In the genomic region with DNA sequence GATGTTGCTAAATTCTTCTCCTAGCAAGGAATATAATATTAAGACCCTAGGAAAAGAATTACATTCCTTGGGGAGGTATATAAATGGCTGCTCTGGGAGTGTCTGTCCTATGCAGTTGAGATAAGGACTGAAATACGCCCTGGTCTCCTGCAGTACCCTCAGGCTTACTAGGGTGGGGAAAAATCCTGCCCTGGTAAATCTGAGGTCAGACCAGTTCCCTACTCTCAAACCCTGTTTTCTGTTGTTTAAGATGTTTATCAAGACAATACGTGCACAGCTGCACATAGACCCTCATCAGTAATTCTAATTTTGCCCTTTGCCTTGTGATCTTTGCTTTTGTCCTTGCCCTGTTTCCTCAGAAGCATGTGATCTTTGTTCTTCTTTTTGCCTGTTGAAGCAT, we compare ENCODE assay signal across 2 cellular contexts. TPM values are rescaled to one million over a fixed set of nuclear protein-coding genes. Genes with fewer than 3 reads are reported as not detected.
"Had no signal": no experiment of that assay in that cellular context is flagged by ENCODE, and none has a peak within 500 bp of the region (broad histone marks: within the 10 kb centered on the region; RNA-seq: fewer than 3 reads in every experiment).

No MANE protein-coding gene starts in this region.

RNA-seq across cellular contexts. Expression of a gene that starts 11.2 kb away (rescaled TPM):
- polyA plus RNA-seq: naive thymus-derived CD4-positive, alpha-beta T cell; naive thymus-derived CD8-positive, alpha-beta T cell had no signal
